ENCODE assay signal across 16 cellular contexts in the genomic region with DNA sequence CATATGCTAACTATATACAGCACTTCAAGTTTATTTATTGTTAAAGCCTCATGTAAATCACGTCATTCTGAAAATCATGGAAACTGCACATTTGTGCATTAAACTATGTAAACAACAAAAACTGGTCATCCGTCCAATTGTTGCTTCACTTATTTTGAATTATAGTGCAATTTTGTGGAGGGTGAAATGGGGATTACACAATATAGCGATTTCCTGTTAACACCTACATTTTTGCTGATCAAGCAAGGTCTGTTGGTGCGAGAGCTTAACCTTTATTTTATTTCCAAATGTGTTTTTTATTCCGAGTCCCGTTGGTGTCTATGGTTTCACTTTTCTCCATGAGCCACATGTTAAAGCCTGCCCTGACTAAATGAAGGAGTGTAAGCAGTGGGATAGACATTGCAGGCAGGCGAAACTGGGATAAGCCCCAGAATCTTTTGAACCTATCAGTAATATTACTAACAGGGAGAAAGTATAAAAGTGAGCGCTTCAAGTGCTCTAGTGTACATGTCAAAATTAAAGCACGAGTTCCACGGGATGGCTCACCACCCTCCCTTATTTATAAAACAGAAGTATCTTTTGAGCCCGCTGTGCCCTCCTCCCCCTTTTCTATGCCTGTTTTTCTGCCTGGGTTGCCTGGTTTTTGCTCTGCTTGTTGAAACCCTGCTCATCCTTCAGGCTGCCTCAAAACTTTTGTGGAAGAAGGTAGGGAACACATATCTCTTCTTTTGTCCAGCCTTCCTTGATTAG.
DNase-seq lines count a peak whose midpoint lies in the region; ATAC-seq and TF ChIP-seq lines count a peak whose summit lies in the region.
"Had no signal": no experiment of that assay in that cellular context is flagged by ENCODE, and none has a peak within 500 bp of the region (broad histone marks: within the 10 kb centered on the region; RNA-seq: fewer than 3 reads in every experiment).

No MANE protein-coding gene starts in this region.

- peak overlapping the region in 3 of 4 donors; percentile 7 to 23 (median 9) for H3K4me3 ChIP-seq in stomach

- no peak for TF ChIP-seq EP300 in stomach (IDR thresholded peaks at IDR 0.05)

- intact Hi-C loops in stomach (cut with DNase I; ENCODE audit: low total_unique reads), result no loop called here

- H3K27me3 Mint-ChIP-seq in T-helper 17 cell, result peaks cover 18% of the 10 kb centered on the region
- H3K27me3 Mint-ChIP-seq in stimulated activated memory B cell treated with anti-CD40 and anti-IgM and Interleukin-4, amounts not matched to agents 10 μg/mL and 1 μg/mL and 100 μg/mL, for 72 hours, result peaks cover 28% of the 10 kb centered on the region

- no peaks in the 10 kb centered on the region for H3K4me1 Mint-ChIP-seq in T-helper 17 cell
- H3K4me1 Mint-ChIP-seq in stimulated activated memory B cell treated with anti-CD40 and anti-IgM and Interleukin-4, amounts not matched to agents 10 μg/mL and 1 μg/mL and 100 μg/mL, for 72 hours, result no peaks in the 10 kb centered on the region
- H3K4me1 Mint-ChIP-seq: IgD-negative memory B cell had no signal

- H3K9me3 ChIP-seq in stomach, result no peaks in the 10 kb centered on the region
- H3K9me3 ChIP-seq in T-helper 17 cell (ENCODE audit: control insufficient read depth, low read length, poor library complexity, severe bottlenecking), result no peaks in the 10 kb centered on the region
- H3K9me3 ChIP-seq: Caco-2 had no signal

- peak; percentile 71 for ATAC-seq in left lobe of liver
- no peak for ATAC-seq in HG03196 (IDR thresholded peaks at IDR 0.05; ENCODE audit: unreplicated experiment)
- ATAC-seq in GM19397 (IDR thresholded peaks at IDR 0.05; ENCODE audit: unreplicated experiment), result no peak
- no peak for ATAC-seq in T-helper 17 cell
- ATAC-seq in stimulated activated memory B cell treated with anti-CD40 and anti-IgM and Interleukin-4, amounts not matched to agents 10 μg/mL and 1 μg/mL and 100 μg/mL, for 72 hours, result no peak
- ATAC-seq: activated naive CD4-positive, alpha-beta T cell treated with anti-CD3 and anti-CD28 coated beads, Interleukin-2, amount 50 U/mL, for 72 hours; PC-3 had no signal

- WGBS in stomach, 5 donors, result 63 to 80% (median 71%) methylated on average over 11 of the region's 11 CpGs

- DNase-seq in HCEC 1CT, result peak; percentile 75
- no peak for DNase-seq in caudate nucleus (lab: John Stamatoyannopoulos, UW)
- no peak for DNase-seq in left lobe of liver (ENCODE audit: low spot score)
- no peak for DNase-seq in stomach
- DNase-seq in T-helper 17 cell, result no peak
- DNase-seq: activated CD4-positive, alpha-beta memory T cell treated with anti-CD3 and anti-CD28 coated beads for 36 hours; Caco-2; dermis blood vessel endothelial cell; GOT3; NCI-H2081; PC-3 had no signal

- no peaks in the 10 kb centered on the region for H3K9me3 Mint-ChIP-seq in stimulated activated memory B cell treated with anti-CD40 and anti-IgM and Interleukin-4, amounts not matched to agents 10 μg/mL and 1 μg/mL and 100 μg/mL, for 72 hours
- H3K9me3 Mint-ChIP-seq: activated CD4-positive, alpha-beta memory T cell treated with anti-CD3 and anti-CD28 coated beads for 36 hours; activated naive CD4-positive, alpha-beta T cell treated with anti-CD3 and anti-CD28 coated beads, Interleukin-2, amount 50 U/mL, for 72 hours; IgD-negative memory B cell had no signal

- H3K27ac ChIP-seq in caudate nucleus (ENCODE audit: low read depth, low read length) (peak overlapping the region; percentile 40), stomach (peak overlapping the region in 4 of 5 donors; percentile 29 to 59 (median 52))

- H3K4me1 ChIP-seq in stomach, result peaks cover 4 to 56% (median 14%) of the 10 kb centered on the region in 4 donors
- H3K4me1 ChIP-seq: Caco-2 had no signal

- H3K27ac Mint-ChIP-seq in T-helper 17 cell, result no peak overlapping the region
- H3K27ac Mint-ChIP-seq in stimulated activated memory B cell treated with anti-CD40 and anti-IgM and Interleukin-4, amounts not matched to agents 10 μg/mL and 1 μg/mL and 100 μg/mL, for 72 hours, result no peak overlapping the region
- H3K27ac Mint-ChIP-seq: activated CD4-positive, alpha-beta memory T cell treated with anti-CD3 and anti-CD28 coated beads for 36 hours; activated naive CD4-positive, alpha-beta T cell treated with anti-CD3 and anti-CD28 coated beads, Interleukin-2, amount 50 U/mL, for 72 hours; IgD-negative memory B cell had no signal

- TF ChIP-seq CTCF in stomach (IDR thresholded peaks at IDR 0.05), result no peak

- H3K4me3 Mint-ChIP-seq in T-helper 17 cell, result no peak overlapping the region
- no peak overlapping the region for H3K4me3 Mint-ChIP-seq in stimulated activated memory B cell treated with anti-CD40 and anti-IgM and Interleukin-4, amounts not matched to agents 10 μg/mL and 1 μg/mL and 100 μg/mL, for 72 hours
- H3K4me3 Mint-ChIP-seq: activated CD4-positive, alpha-beta memory T cell treated with anti-CD3 and anti-CD28 coated beads for 36 hours; IgD-negative memory B cell had no signal

- no peaks in the 10 kb centered on the region for H3K36me3 ChIP-seq in stomach

- TF ChIP-seq POLR2A in stomach (IDR thresholded peaks at IDR 0.05), result no peak

- H3K36me3 Mint-ChIP-seq in T-helper 17 cell (ENCODE audit: low read depth), result no peaks in the 10 kb centered on the region
- no peaks in the 10 kb centered on the region for H3K36me3 Mint-ChIP-seq in stimulated activated memory B cell treated with anti-CD40 and anti-IgM and Interleukin-4, amounts not matched to agents 10 μg/mL and 1 μg/mL and 100 μg/mL, for 72 hours
- H3K36me3 Mint-ChIP-seq: activated CD4-positive, alpha-beta memory T cell treated with anti-CD3 and anti-CD28 coated beads for 36 hours; activated naive CD4-positive, alpha-beta T cell treated with anti-CD3 and anti-CD28 coated beads, Interleukin-2, amount 50 U/mL, for 72 hours; IgD-negative memory B cell had no signal

- H3K27me3 ChIP-seq in stomach, result no peaks in the 10 kb centered on the region
